ENCODE assay signal across 8 cellular contexts in the genomic region with DNA sequence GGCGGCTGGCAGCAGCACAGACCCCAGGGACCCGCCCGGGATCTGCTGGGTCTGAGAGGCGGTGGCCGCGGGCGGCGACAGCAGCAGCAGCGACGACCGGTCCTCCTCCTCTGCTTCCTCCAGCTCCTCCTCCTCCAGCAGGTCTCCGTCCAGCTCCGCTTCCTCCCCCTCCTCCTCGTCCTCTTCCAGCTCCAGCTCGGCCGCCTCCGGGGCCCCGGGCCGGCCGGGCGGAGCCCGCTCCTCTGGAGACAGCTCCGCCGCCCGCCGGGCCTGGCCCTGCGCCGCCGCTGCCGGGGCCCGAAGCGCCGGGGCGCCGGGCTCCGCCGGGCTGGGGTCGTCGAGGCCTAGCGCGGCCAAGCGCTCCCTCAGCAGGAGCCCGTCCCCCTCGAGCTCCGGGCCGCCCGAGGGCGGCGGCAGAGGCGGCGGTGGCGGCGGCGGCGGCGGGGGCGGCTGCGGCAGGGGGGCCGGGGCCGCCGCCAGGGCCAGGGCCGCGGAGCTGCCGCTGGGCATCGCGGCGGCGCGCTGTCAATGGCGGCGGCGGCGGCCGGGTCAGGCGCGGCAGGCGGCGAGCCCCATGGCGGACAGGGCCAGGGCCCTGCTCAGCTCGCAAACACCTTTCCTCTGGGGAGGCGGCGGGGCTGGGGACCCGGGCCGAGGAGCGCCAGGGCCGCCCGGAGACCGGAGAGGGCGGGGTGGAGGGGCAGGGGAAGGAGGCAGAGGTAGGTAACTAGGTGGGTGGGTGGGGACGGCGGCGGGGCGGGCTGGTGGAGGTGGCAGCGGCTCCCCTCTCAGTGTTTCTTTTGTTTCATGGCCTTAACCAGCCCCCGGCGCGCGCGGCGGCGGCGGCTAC. TPM values are rescaled to one million over a fixed set of nuclear protein-coding genes. Genes with fewer than 3 reads are reported as not detected.
DNase-seq lines count a peak whose midpoint lies in the region; ATAC-seq, FAIRE-seq and TF ChIP-seq lines count a peak whose summit lies in the region.

No MANE protein-coding gene starts in this region.

- peaks cover 0 to 3% of the 10 kb centered on the region in 2 donors for H3K27me3 Mint-ChIP-seq in CD8-positive, alpha-beta memory T cell
- H3K27me3 Mint-ChIP-seq in central memory CD8-positive, alpha-beta T cell, result no peaks in the 10 kb centered on the region

- peak overlapping the region; percentile 85 for H3K27ac ChIP-seq in CD8-positive, alpha-beta memory T cell (ENCODE audit: low read depth, low read length)
- peak overlapping the region; percentile 87 for H3K27ac ChIP-seq in keratinocyte (ENCODE audit: control insufficient read depth, insufficient read depth, low read length)

- no peaks in the 10 kb centered on the region for H3K9me1 ChIP-seq in keratinocyte (ENCODE audit: control insufficient read depth, extremely low read depth, insufficient read depth, low read length)

- H2AFZ ChIP-seq in keratinocyte (ENCODE audit: control insufficient read depth, low read length), result peak overlapping the region; percentile 39

- POLR2A ChIA-PET in CD8-positive, alpha-beta memory T cell (lab: Charles Lee), result interaction anchor here (0.7 to 3.7 kb wide), 6 partner anchors 9 to 318 kb away, joined by 3 to 22 read pairs (median 11); a partner anchor contains a TSS

- CTCF ChIA-PET in CD8-positive, alpha-beta memory T cell (lab: Charles Lee), result interaction anchor here (1.0 to 3.8 kb wide), 8 partner anchors 9 to 167 kb away, joined by 3 to 24 read pairs (median 4); a partner anchor contains a TSS

- no peaks in the 10 kb centered on the region for H3K36me3 ChIP-seq in CD8-positive, alpha-beta memory T cell (ENCODE audit: insufficient read depth, low read length)
- H3K36me3 ChIP-seq in keratinocyte (ENCODE audit: control insufficient read depth in 2 of 2, extremely low read depth in 1 of 2, insufficient read depth in 2 of 2, low read length in 2 of 2), result no peaks in the 10 kb centered on the region

- peak in 3 of 5 donors; percentile 32 to 63 (median 41) for DNase-seq in CD8-positive, alpha-beta memory T cell
- DNase-seq in T follicular helper cell (ENCODE audit: low read depth) (peak; percentile 25), keratinocyte (ENCODE audit: low read depth, low spot score) (no peak), NCI-H187 treated with DMSO at 0.1 percent for 48 hours (lab: John Stamatoyannopoulos, UW) (no peak)
- peak in 1 of 2 donors; percentile 26 for DNase-seq in central memory CD8-positive, alpha-beta T cell (ENCODE audit: low spot score in 2 of 2)
- DNase-seq in stimulated activated CD4-positive, alpha-beta T cell treated with anti-CD3 and anti-CD28 coated beads, Interleukin-1b, Interleukin-23, amount 100 ng/mL, for 48 hours, result peak; percentile 40

- H3K4me3 ChIP-seq in CD8-positive, alpha-beta memory T cell (ENCODE audit: low read length), result peak overlapping the region; percentile 74
- H3K4me3 ChIP-seq in keratinocyte (ENCODE audit: control insufficient read depth in 2 of 3, extremely low read depth in 1 of 3, insufficient read depth in 2 of 3, low read depth in 1 of 3, low read length in 3 of 3), result peak overlapping the region; percentile 86 to 95 (median 95)

- no peaks in the 10 kb centered on the region for H3K9me3 Mint-ChIP-seq in CD8-positive, alpha-beta memory T cell
- no peaks in the 10 kb centered on the region for H3K9me3 Mint-ChIP-seq in central memory CD8-positive, alpha-beta T cell

- H3K27ac Mint-ChIP-seq in CD8-positive, alpha-beta memory T cell, result peak overlapping the region in 7 of 8 donors; percentile 88 to 99 (median 97)
- H3K27ac Mint-ChIP-seq in central memory CD8-positive, alpha-beta T cell (ENCODE audit: low read depth), result peak overlapping the region; percentile 89

- H3K4me3 Mint-ChIP-seq in CD8-positive, alpha-beta memory T cell, result peak overlapping the region; percentile 94 to 100 (median 99)
- H3K4me3 Mint-ChIP-seq in central memory CD8-positive, alpha-beta T cell, result peak overlapping the region; percentile 79

- H3K79me2 ChIP-seq in keratinocyte (ENCODE audit: control insufficient read depth, insufficient read depth, low read length), result peaks cover 48% of the 10 kb centered on the region

- peak overlapping the region; percentile 96 for H3K9ac ChIP-seq in keratinocyte (ENCODE audit: control insufficient read depth, extremely low read depth, insufficient read depth, low read length)

- no peaks in the 10 kb centered on the region for H3K9me3 ChIP-seq in CD8-positive, alpha-beta memory T cell (ENCODE audit: low read length)
- H3K9me3 ChIP-seq in keratinocyte (ENCODE audit: control insufficient read depth, low read depth, low read length), result no peaks in the 10 kb centered on the region

- no peak for TF ChIP-seq CTCF in keratinocyte (optimal IDR thresholded peaks at IDR 0.05 in 1 of 3, IDR thresholded peaks at IDR 0.05 in 1 of 3, conservative IDR thresholded peaks at IDR 0.05 in 1 of 3; ENCODE audit: extremely low read depth in 1 of 3, insufficient read depth in 2 of 3, low read length in 3 of 3)

- FAIRE-seq in keratinocyte (lab: Jason Lieb, UNC), result no peak

- peaks cover 6% of the 10 kb centered on the region for H4K20me1 ChIP-seq in keratinocyte (ENCODE audit: control insufficient read depth, extremely low read depth, insufficient read depth, low read length)

- peak; percentile 4 for ATAC-seq in GM19372 (IDR thresholded peaks at IDR 0.05; ENCODE audit: low read depth, unreplicated experiment)
- peak; percentile 4 for ATAC-seq in HG03565 (IDR thresholded peaks at IDR 0.05; ENCODE audit: unreplicated experiment)
- ATAC-seq in central memory CD8-positive, alpha-beta T cell (replicated peaks; ENCODE audit: extremely low read depth, poor library complexity, severe bottlenecking), result no peak

- peaks cover 32% of the 10 kb centered on the region for H3K4me1 ChIP-seq in CD8-positive, alpha-beta memory T cell (ENCODE audit: insufficient read depth, low read length)
- peaks cover 25% of the 10 kb centered on the region for H3K4me1 ChIP-seq in keratinocyte (ENCODE audit: control insufficient read depth, extremely low read depth, insufficient read depth, low read length)

- no peaks in the 10 kb centered on the region for H3K27me3 ChIP-seq in CD8-positive, alpha-beta memory T cell (ENCODE audit: insufficient read depth, low read length, poor library complexity, severe bottlenecking)
- no peaks in the 10 kb centered on the region for H3K27me3 ChIP-seq in keratinocyte (ENCODE audit: control insufficient read depth, extremely low read depth, insufficient read depth, low read length)

- H3K36me3 Mint-ChIP-seq in CD8-positive, alpha-beta memory T cell, result peaks cover 0 to 11% (median 0%) of the 10 kb centered on the region in 3 donors
- peaks cover 28% of the 10 kb centered on the region for H3K36me3 Mint-ChIP-seq in central memory CD8-positive, alpha-beta T cell (ENCODE audit: insufficient read depth)

- no peak overlapping the region for H3K4me2 ChIP-seq in keratinocyte (ENCODE audit: control insufficient read depth, extremely low read depth, insufficient read depth, low read depth, low read length)

- peaks cover 35 to 42% (median 38%) of the 10 kb centered on the region in 3 donors for H3K4me1 Mint-ChIP-seq in CD8-positive, alpha-beta memory T cell
- H3K4me1 Mint-ChIP-seq in central memory CD8-positive, alpha-beta T cell, result peaks cover 39% of the 10 kb centered on the region

- dilution Hi-C loops in keratinocyte (cut with MboI; ENCODE audit: extremely low pct_ligation_motif_present, low sequenced_read_pairs), result no loop called here

RNA-seq across cellular contexts. Expression of a gene that starts 0.4 kb away (rescaled TPM):
- 10 to 100 TPM; 68.6 to 69.8 TPM for total RNA-seq in CD8-positive, alpha-beta memory T cell
- 11.1 TPM for polyA plus RNA-seq in CD8-positive, alpha-beta memory T cell
- polyA plus RNA-seq in keratinocyte, result 62.0 to 75.1 TPM (median 73.9 TPM) in 3 replicates
- 35.8 TPM for polyA plus RNA-seq in keratinocyte (2011; ENCODE audit: low read depth)
- polyA plus RNA-seq in keratinocyte (2011; cell fraction: cytosol; rRNA removed), result 64.8 and 116 TPM in 2 replicates
- 72.4 and 74.0 TPM in 2 replicates for polyA plus RNA-seq in keratinocyte (2011; cell fraction: nucleus; rRNA removed)
- 33.8 and 46.5 TPM in 2 replicates for polyA plus RNA-seq in keratinocyte (2012; ENCODE audit: low replicate concordance)
- polyA minus RNA-seq in keratinocyte, result 40.9 to 105 TPM (median 75.3 TPM) in 3 replicates
- polyA minus RNA-seq in keratinocyte (2011; cell fraction: cytosol; rRNA and poly(A)+ RNA removed), result 45.1 TPM
- 29.0 and 59.2 TPM in 2 replicates for polyA minus RNA-seq in keratinocyte (2011; cell fraction: nucleus; rRNA and poly(A)+ RNA removed)

Comparison
In these comparisons a context has a peak if more than half of its experiments do, and no peak if none do; other contexts are left out.
1. DNase-seq: peak in CD8-positive, alpha-beta memory T cell (3 of 5), T follicular helper cell (single experiment) and stimulated activated CD4-positive, alpha-beta T cell treated with anti-CD3 and anti-CD28 coated beads, Interleukin-1b, Interleukin-23, amount 100 ng/mL, for 48 hours (single experiment); none in keratinocyte (single experiment) and NCI-H187 treated with DMSO at 0.1 percent for 48 hours (single experiment).